Comparison of ENCODE assay signal across 5 cellular contexts in genomic region chr22:35491061-35491907, GRCh38. TPM values are rescaled to one million over a fixed set of nuclear protein-coding genes. Genes with fewer than 3 reads are reported as not detected.
"Had no signal": no experiment of that assay in that cellular context is flagged by ENCODE, and none has a peak within 500 bp of the region (broad histone marks: within the 10 kb centered on the region; RNA-seq: fewer than 3 reads in every experiment).

No MANE protein-coding gene starts in this region.

RNA-seq across cellular contexts. Expression of gene RASD2, which starts 49.3 kb away (rescaled TPM):
- total RNA-seq: activated B cell treated with CpG ODN at 0.5 μM for 24 hours; activated CD4-positive, alpha-beta memory T cell treated with anti-CD3 and anti-CD28 coated beads, Interleukin-2, amount 10 ng/mL, durations not matched to agents 7 days and 5 days; SJCRH30; T-helper 1 cell treated with Interleukin-12 subunit alpha and Interleukin-12 subunit beta and Interleukin-4 antibody, amounts not matched to agents 30 ng/mL and 1 ng/mL, for 36 hours; T-helper 2 cell treated with Interferon-gamma antibody and Interleukin-4, amounts not matched to agents 100 ng/mL and 5 ng/mL, for 36 hours had no signal
